9 cellular contexts compared by ENCODE assay signal in genomic region chr20:37347347-37347823, GRCh38. TPM values are rescaled to one million over a fixed set of nuclear protein-coding genes. Genes with fewer than 3 reads are reported as not detected.
DNase-seq lines count a peak whose midpoint lies in the region; ATAC-seq, FAIRE-seq and TF ChIP-seq lines count a peak whose summit lies in the region.
"Had no signal": no experiment of that assay in that cellular context is flagged by ENCODE, and none has a peak within 500 bp of the region (broad histone marks: within the 10 kb centered on the region; RNA-seq: fewer than 3 reads in every experiment).

No MANE protein-coding gene starts in this region.

- DNase-seq in GM12864 (ENCODE audit: low read depth) (no peak), RWPE2 (ENCODE audit: low spot score) (peak; percentile 42), esophagus muscularis mucosa (ENCODE audit: extremely low spot score) (no peak), posterior cingulate gyrus (no peak), D721Med (ENCODE audit: insufficient read length, low spot score) (no peak), SHP77 (lab: John Stamatoyannopoulos, UW) (no peak)
- DNase-seq: NCI-H345 had no signal

- H3K4me3 ChIP-seq in GM12864 (ENCODE audit: low read depth, low read length) (peak overlapping the region; percentile 57), RWPE2 (ENCODE audit: severe bottlenecking) (peak overlapping the region; percentile 62), esophagus muscularis mucosa (peak overlapping the region; percentile 72 to 91 (median 84)), skin epidermis (peak overlapping the region in 4 of 7 experiments; percentile 54 to 77 (median 68))

- no peak for TF ChIP-seq EP300 in esophagus muscularis mucosa (IDR thresholded peaks at IDR 0.05)

- TF ChIP-seq POLR2A in esophagus muscularis mucosa (IDR thresholded peaks at IDR 0.05; ENCODE audit: low read depth): no peak

- peak overlapping the region; percentile 96 for H3K27ac ChIP-seq in RWPE2 (ENCODE audit: poor library complexity, severe bottlenecking)
- peak overlapping the region; percentile 86 to 96 (median 92) for H3K27ac ChIP-seq in esophagus muscularis mucosa (replicated peaks in 1 of 4)
- peak overlapping the region in 15 of 21 experiments; percentile 6 to 94 (median 90) for H3K27ac ChIP-seq in skin epidermis

- no peak for ATAC-seq in RWPE2 (ENCODE audit: low read depth)

- FAIRE-seq in D721Med (lab: Jason Lieb, UNC): no peak
- FAIRE-seq: frontal cortex had no signal

- intact Hi-C loops in esophagus muscularis mucosa (cut with DNase I): loop anchor here (5.0 kb wide), 2 partner anchors 35 to 55 kb away; no protein-coding TSS in a partner anchor
- intact Hi-C loops in posterior cingulate gyrus (cut with DNase I): no loop called here

- H3K4me1 ChIP-seq in RWPE2 (ENCODE audit: insufficient read depth, poor library complexity, severe bottlenecking): peaks cover 35% of the 10 kb centered on the region
- H3K4me1 ChIP-seq in esophagus muscularis mucosa: peaks cover 4 to 66% (median 43%) of the 10 kb centered on the region in 4 donors

- WGBS in esophagus muscularis mucosa: 85% methylated on average over 7 of the region's 7 CpGs

- H3K9me3 ChIP-seq in RWPE2 (ENCODE audit: severe bottlenecking): no peaks in the 10 kb centered on the region
- H3K9me3 ChIP-seq in esophagus muscularis mucosa: no peaks in the 10 kb centered on the region

- no peaks in the 10 kb centered on the region for H3K27me3 ChIP-seq in RWPE2 (ENCODE audit: insufficient read depth, poor library complexity, severe bottlenecking)
- H3K27me3 ChIP-seq in esophagus muscularis mucosa: peaks cover 0 to 10% (median 0%) of the 10 kb centered on the region in 4 donors

- TF ChIP-seq CTCF in GM12864 (IDR thresholded peaks at IDR 0.05; ENCODE audit: low read depth, low read length, missing control alignments) (no peak), RWPE2 (IDR thresholded peaks at IDR 0.05; ENCODE audit: poor library complexity, severe bottlenecking) (no peak), esophagus muscularis mucosa (IDR thresholded peaks at IDR 0.05) (no peak), D721Med (IDR thresholded peaks at IDR 0.05; ENCODE audit: insufficient read depth, missing control alignments) (no peak)

- H3K36me3 ChIP-seq in RWPE2 (ENCODE audit: low read depth): peaks cover 55% of the 10 kb centered on the region
- peaks cover 0 to 21% (median 9%) of the 10 kb centered on the region in 4 donors for H3K36me3 ChIP-seq in esophagus muscularis mucosa

RNA-seq across cellular contexts. Expression of gene SRC, which starts 1.4 kb away (rescaled TPM):
- total RNA-seq in esophagus muscularis mucosa: 10 to 100 TPM; 27.5 to 52.2 (median 42.3) TPM

RNA-seq across cellular contexts. Expression of gene MANBAL, which starts 57.9 kb away (rescaled TPM):
- 10 to 100 TPM; 38.3 to 56.3 (median 47.3) TPM for total RNA-seq in esophagus muscularis mucosa
